ENCODE assay signal across 10 cellular contexts in the genomic region with DNA sequence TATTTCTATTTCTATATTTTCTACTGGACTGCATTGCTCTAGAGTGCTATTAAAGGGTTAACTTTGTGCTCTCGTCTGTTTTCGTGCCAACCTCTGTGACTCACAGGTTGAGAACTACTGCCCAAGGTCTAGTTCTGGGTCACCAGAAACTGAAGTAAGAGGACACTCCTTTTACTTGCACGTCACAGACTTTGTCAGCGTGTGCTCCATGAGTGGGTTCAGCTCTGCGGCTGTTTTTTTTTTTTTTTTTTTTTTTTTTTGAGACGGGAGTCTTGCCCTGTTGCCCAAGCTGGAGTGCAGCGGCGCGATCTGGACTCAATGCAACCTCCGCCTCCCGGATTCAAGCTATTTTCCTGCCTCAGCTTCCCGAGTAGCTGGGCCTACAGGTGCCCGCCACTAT. TPM values are rescaled to one million over a fixed set of nuclear protein-coding genes. Genes with fewer than 3 reads are reported as not detected.
DNase-seq lines count a peak whose midpoint lies in the region; ATAC-seq and TF ChIP-seq lines count a peak whose summit lies in the region.
"Had no signal": no experiment of that assay in that cellular context is flagged by ENCODE, and none has a peak within 500 bp of the region (broad histone marks: within the 10 kb centered on the region; RNA-seq: fewer than 3 reads in every experiment).

No MANE protein-coding gene starts in this region.

- POLR2A ChIA-PET in activated CD4-positive, alpha-beta T cell treated with anti-CD3 and anti-CD28 coated beads, Interleukin-2, amount 10 ng/mL, durations not matched to agents 7 days and 5 days (lab: Charles Lee), result no interaction called here

- H3K4me1 ChIP-seq in ascending aorta (peaks cover 0 to 9% of the 10 kb centered on the region in 2 donors), left lung (no peaks in the 10 kb centered on the region), H9 (ENCODE audit: insufficient read depth, low read length) (no peaks in the 10 kb centered on the region)

- no peak overlapping the region for H2BK5ac ChIP-seq in H9 (ENCODE audit: insufficient read length, low read length)

- no peak overlapping the region for H2BK15ac ChIP-seq in H9 (ENCODE audit: low read depth, low read length)

- H2AK5ac ChIP-seq in H9 (ENCODE audit: insufficient read length, low read length), result no peak overlapping the region

- H4K91ac ChIP-seq in H9 (ENCODE audit: insufficient read length, low read depth, low read length), result no peak overlapping the region

- CTCF ChIA-PET in activated CD4-positive, alpha-beta T cell treated with anti-CD3 and anti-CD28 coated beads, Interleukin-2, amount 10 ng/mL, durations not matched to agents 7 days and 5 days (lab: Charles Lee), result interaction anchor here (1.3 kb wide), 1 partner anchor 17 kb away, joined by 6 read pairs; no protein-coding TSS in a partner anchor

- no peaks in the 10 kb centered on the region for H3K23me2 ChIP-seq in H9 (ENCODE audit: insufficient read length, low read depth, low read length, poor library complexity, severe bottlenecking)

- H3K9me3 Mint-ChIP-seq in H9, result no peaks in the 10 kb centered on the region
- no peaks in the 10 kb centered on the region for H3K9me3 Mint-ChIP-seq in activated CD4-positive, alpha-beta T cell treated with anti-CD3 and anti-CD28 coated beads, Interleukin-2, amount 10 ng/mL, durations not matched to agents 7 days and 5 days
- H3K9me3 Mint-ChIP-seq: activated CD4-positive, alpha-beta memory T cell treated with anti-CD3 and anti-CD28 coated beads for 36 hours had no signal

- no peak overlapping the region for H3K4me3 ChIP-seq in ascending aorta
- H3K4me3 ChIP-seq in left lung, result no peak overlapping the region

- no peak overlapping the region for H4K8ac ChIP-seq in H9 (replicated peaks; ENCODE audit: insufficient read length, low read depth, low read length)

- no peaks in the 10 kb centered on the region for H4K20me1 ChIP-seq in H9 (ENCODE audit: control insufficient read depth, insufficient read depth, insufficient read length)

- DNase-seq in AG08396 (ENCODE audit: low spot score) (peak; percentile 85), LHCN-M2 (ENCODE audit: low read depth) (peak; percentile 98), ascending aorta (ENCODE audit: low spot score in 2 of 2) (peak in 1 of 2 donors; percentile 79), left lung (peak in 1 of 2 donors; percentile 56), H9 (no peak), NAMALWA (ENCODE audit: low spot score) (no peak)
- DNase-seq in stimulated activated CD4-positive, alpha-beta T cell treated with anti-CD3 and anti-CD28 coated beads, Interleukin-15, amount 100 ng/mL, for 24 hours, result no peak
- no peak for DNase-seq in activated CD4-positive, alpha-beta T cell treated with anti-CD3 and anti-CD28 coated beads, Interleukin-2, amount 10 ng/mL, durations not matched to agents 7 days and 5 days
- DNase-seq: activated CD4-positive, alpha-beta memory T cell treated with anti-CD3 and anti-CD28 coated beads for 36 hours; DND-41 had no signal

- H3K4me3 Mint-ChIP-seq in H9, result no peak overlapping the region
- H3K4me3 Mint-ChIP-seq in activated CD4-positive, alpha-beta T cell treated with anti-CD3 and anti-CD28 coated beads, Interleukin-2, amount 10 ng/mL, durations not matched to agents 7 days and 5 days, result no peak overlapping the region
- H3K4me3 Mint-ChIP-seq: activated CD4-positive, alpha-beta memory T cell treated with anti-CD3 and anti-CD28 coated beads for 36 hours had no signal

- no peak overlapping the region for H2AFZ ChIP-seq in H9 (ENCODE audit: low read length)

- TF ChIP-seq CTCF in ascending aorta (IDR thresholded peaks at IDR 0.05) (no peak), left lung (IDR thresholded peaks at IDR 0.05) (no peak), H9 (conservative IDR thresholded peaks at IDR 0.05) (no peak)

- H3K27me3 ChIP-seq in ascending aorta (no peaks in the 10 kb centered on the region), left lung (no peaks in the 10 kb centered on the region), H9 (ENCODE audit: insufficient read depth, low read length) (no peaks in the 10 kb centered on the region)

- H2BK12ac ChIP-seq in H9 (ENCODE audit: insufficient read length, low read depth, low read length), result no peak overlapping the region

- peaks cover 0 to 3% (median 2%) of the 10 kb centered on the region in 3 experiments; a peak in 2 of 7 replicates for H3K36me3 Mint-ChIP-seq in H9 (ENCODE audit: insufficient read depth in 1 of 3, low read depth in 3 of 3)
- H3K36me3 Mint-ChIP-seq in activated CD4-positive, alpha-beta T cell treated with anti-CD3 and anti-CD28 coated beads, Interleukin-2, amount 10 ng/mL, durations not matched to agents 7 days and 5 days (ENCODE audit: low read depth), result no peaks in the 10 kb centered on the region
- H3K36me3 Mint-ChIP-seq: activated CD4-positive, alpha-beta memory T cell treated with anti-CD3 and anti-CD28 coated beads for 36 hours had no signal

- H3K56ac ChIP-seq in H9 (ENCODE audit: insufficient read length, low read depth, low read length), result no peak overlapping the region

- H3K27ac Mint-ChIP-seq in H9, result no peak overlapping the region
- H3K27ac Mint-ChIP-seq in activated CD4-positive, alpha-beta T cell treated with anti-CD3 and anti-CD28 coated beads, Interleukin-2, amount 10 ng/mL, durations not matched to agents 7 days and 5 days, result no peak overlapping the region
- H3K27ac Mint-ChIP-seq: activated CD4-positive, alpha-beta memory T cell treated with anti-CD3 and anti-CD28 coated beads for 36 hours had no signal

- ATAC-seq in left lung, result peak; percentile 90

- peaks cover 1% of the 10 kb centered on the region; the same call in 1 of the 2 replicates for H3K27me3 Mint-ChIP-seq in H9 (ENCODE audit: low read depth)
- peaks cover 2% of the 10 kb centered on the region for H3K27me3 Mint-ChIP-seq in activated CD4-positive, alpha-beta T cell treated with anti-CD3 and anti-CD28 coated beads, Interleukin-2, amount 10 ng/mL, durations not matched to agents 7 days and 5 days

- no peak overlapping the region for H3K4me2 ChIP-seq in H9 (ENCODE audit: insufficient read depth, insufficient read length, low read length)

- no peak overlapping the region for H3K18ac ChIP-seq in H9 (ENCODE audit: insufficient read length, low read depth, low read length)

- peak overlapping the region; percentile 60 to 77 for H3K27ac ChIP-seq in ascending aorta
- H3K27ac ChIP-seq in left lung, result peak overlapping the region; percentile 34 to 67
- no peak overlapping the region for H3K27ac ChIP-seq in H9 (ENCODE audit: insufficient read length, low read depth, low read length)

- H3K36me3 ChIP-seq in ascending aorta (no peaks in the 10 kb centered on the region), left lung (no peaks in the 10 kb centered on the region)

- H3K79me2 ChIP-seq in H9 (ENCODE audit: insufficient read depth, low read length), result no peaks in the 10 kb centered on the region

- no peak overlapping the region for H4K5ac ChIP-seq in H9 (ENCODE audit: insufficient read length, low read depth, low read length)

- peaks cover 11 to 15% of the 10 kb centered on the region in 2 experiments for H3K4me1 Mint-ChIP-seq in H9
- no peaks in the 10 kb centered on the region for H3K4me1 Mint-ChIP-seq in activated CD4-positive, alpha-beta T cell treated with anti-CD3 and anti-CD28 coated beads, Interleukin-2, amount 10 ng/mL, durations not matched to agents 7 days and 5 days

- WGBS in H9 (ENCODE audit: extremely low coverage, insufficient read length, low lambda C conversion rate), result no CpG with 5 or more reads among the region's 13 CpGs

- no peak overlapping the region for H3K14ac ChIP-seq in H9 (ENCODE audit: insufficient read depth, low read length)

- H3K9ac ChIP-seq in H9 (ENCODE audit: extremely low read depth, insufficient read length, low read length), result no peak overlapping the region

- H3K79me1 ChIP-seq in H9 (ENCODE audit: insufficient read depth, low read depth, low read length, poor library complexity, severe bottlenecking), result no peaks in the 10 kb centered on the region

- no peak overlapping the region for H2BK120ac ChIP-seq in H9 (ENCODE audit: low read depth, low read length, poor library complexity, severe bottlenecking)

- no peak overlapping the region for H3K4ac ChIP-seq in H9 (ENCODE audit: low read depth, low read length)

- no peaks in the 10 kb centered on the region for H3K9me3 ChIP-seq in ascending aorta
- H3K9me3 ChIP-seq in left lung, result no peaks in the 10 kb centered on the region
- H3K9me3 ChIP-seq in H9 (ENCODE audit: control insufficient read depth, low read depth, low read length), result no peaks in the 10 kb centered on the region

- intact Hi-C loops in ascending aorta (cut with DNase I), result no loop called here
- intact Hi-C loops in left lung (cut with DNase I), result no loop called here

- H3T11ph ChIP-seq in H9 (ENCODE audit: low read length), result no peak overlapping the region

- no peak overlapping the region for H2BK20ac ChIP-seq in H9 (ENCODE audit: low read depth, low read length, poor library complexity, severe bottlenecking)

- H3K23ac ChIP-seq in H9 (ENCODE audit: insufficient read length, low read depth, low read length), result no peak overlapping the region

RNA-seq across cellular contexts. Expression of gene CLMP, which starts 49.8 kb away (rescaled TPM):
- 65.3 and 68.0 TPM in 2 replicates for total RNA-seq in LHCN-M2 (2014; rRNA removed)
- polyA plus RNA-seq in LHCN-M2 (2012), result 6.2 TPM
- total RNA-seq in ascending aorta, result 70.6 TPM
- total RNA-seq in left lung, result 10 to 100 TPM; 20.4 to 22.5 TPM
- total RNA-seq in H9 (2021), result 11.8 and 13.8 TPM in 2 replicates
- total RNA-seq in activated CD4-positive, alpha-beta T cell treated with anti-CD3 and anti-CD28 coated beads, Interleukin-2, amount 10 ng/mL, durations not matched to agents 7 days and 5 days, result under 1 TPM; 0.15 to 0.23 TPM

Comparison
In these comparisons a context has a peak if more than half of its experiments do, and no peak if none do; other contexts are left out.
1. DNase-seq: peak in AG08396 (single experiment) and LHCN-M2 (single experiment); none in H9 (single experiment), stimulated activated CD4-positive, alpha-beta T cell treated with anti-CD3 and anti-CD28 coated beads, Interleukin-15, amount 100 ng/mL, for 24 hours (single experiment), NAMALWA (single experiment) and activated CD4-positive, alpha-beta T cell treated with anti-CD3 and anti-CD28 coated beads, Interleukin-2, amount 10 ng/mL, durations not matched to agents 7 days and 5 days (single experiment).
2. RNA of gene CLMP, which starts 49.8 kb away (total RNA-seq): 70.6 TPM in ascending aorta (single experiment), 65.3 to 68.0 TPM in LHCN-M2, 20.4 to 22.5 TPM in left lung and 11.8 to 13.8 TPM in H9; 0.15 to 0.23 TPM in activated CD4-positive, alpha-beta T cell treated with anti-CD3 and anti-CD28 coated beads, Interleukin-2, amount 10 ng/mL, durations not matched to agents 7 days and 5 days; every median in the first group is over 10 times any median in the second.